8 cellular contexts compared by ENCODE assay signal in genomic region chr5:143054480-143054941, GRCh38.
A peak's percentile ranks its signal among the peaks of the same experiment; 100 is the strongest.
DNase-seq lines count a peak whose midpoint lies in the region; ATAC-seq and TF ChIP-seq lines count a peak whose summit lies in the region.

No MANE protein-coding gene starts in this region.

- no peak overlapping the region for H3K23ac ChIP-seq in mesenchymal stem cell (ENCODE audit: low read length in 2 of 2)

- H3K4me2 ChIP-seq in mesenchymal stem cell (ENCODE audit: low read length, poor library complexity, severe bottlenecking): no peak overlapping the region

- H4K8ac ChIP-seq in mesenchymal stem cell (ENCODE audit: low read length): no peak overlapping the region

- TF ChIP-seq CTCF in adrenal gland (IDR thresholded peaks at IDR 0.05): no peak

- H3K27ac ChIP-seq in SJSA1: peak overlapping the region; percentile 73; the same call in 1 of the 2 replicates
- peak overlapping the region; percentile 0 for H3K27ac ChIP-seq in mesenchymal stem cell (ENCODE audit: low read length, poor library complexity, severe bottlenecking)
- no peak overlapping the region for H3K27ac ChIP-seq in adrenal gland

- no peak overlapping the region for H2BK15ac ChIP-seq in mesenchymal stem cell (ENCODE audit: low read depth, poor library complexity, severe bottlenecking)

- no peak overlapping the region for H3K14ac ChIP-seq in mesenchymal stem cell (ENCODE audit: low read length in 2 of 2)

- peaks cover 24% of the 10 kb centered on the region for H3K36me3 Mint-ChIP-seq in activated naive CD4-positive, alpha-beta T cell treated with anti-CD3 and anti-CD28 coated beads for 36 hours (ENCODE audit: low read depth)

- peaks cover 8% of the 10 kb centered on the region for H3K36me3 ChIP-seq in SJSA1
- H3K36me3 ChIP-seq in mesenchymal stem cell (ENCODE audit: control insufficient read depth in 1 of 2, insufficient read depth in 2 of 2, low read depth in 1 of 2, low read length in 2 of 2): no peaks in the 10 kb centered on the region
- no peaks in the 10 kb centered on the region for H3K36me3 ChIP-seq in adrenal gland (replicated peaks in 1 of 2)

- H2BK12ac ChIP-seq in mesenchymal stem cell (ENCODE audit: low read length in 2 of 2): no peak overlapping the region

- CTCF ChIA-PET in activated naive CD4-positive, alpha-beta T cell treated with anti-CD3 and anti-CD28 coated beads for 36 hours (lab: Charles Lee): interaction anchor here (0.9 to 1.2 kb wide), 3 partner anchors 24 to 350 kb away, joined by 3 to 6 read pairs (median 3); no protein-coding TSS in a partner anchor

- ATAC-seq in HG02840 (IDR thresholded peaks at IDR 0.05; ENCODE audit: low FRiP score, unreplicated experiment): peak; percentile 43

- 75% methylated on average over 4 of the region's 5 CpGs for WGBS in mesenchymal stem cell
- WGBS in adrenal gland, 4 donors: 44 to 55% (median 47%) methylated on average over 5 of the region's 5 CpGs

- no peak overlapping the region for H2AFZ ChIP-seq in mesenchymal stem cell (ENCODE audit: low read depth, low read length)

- H4K91ac ChIP-seq in mesenchymal stem cell (ENCODE audit: low read length): no peak overlapping the region

- no peaks in the 10 kb centered on the region for H3K27me3 ChIP-seq in SJSA1 (replicated peaks)
- no peaks in the 10 kb centered on the region for H3K27me3 ChIP-seq in mesenchymal stem cell (ENCODE audit: control insufficient read depth in 1 of 2, insufficient read depth in 1 of 2, low read length in 2 of 2)
- no peaks in the 10 kb centered on the region for H3K27me3 ChIP-seq in adrenal gland

- H3K27ac Mint-ChIP-seq in activated naive CD4-positive, alpha-beta T cell treated with anti-CD3 and anti-CD28 coated beads for 36 hours: peak overlapping the region; percentile 92

- H3K9ac ChIP-seq in mesenchymal stem cell (ENCODE audit: low read length): no peak overlapping the region

- H3K79me1 ChIP-seq in mesenchymal stem cell (replicated peaks; ENCODE audit: low read length, poor library complexity, severe bottlenecking): peaks cover 3% of the 10 kb centered on the region

- TF ChIP-seq POLR2A in adrenal gland (IDR thresholded peaks at IDR 0.05): no peak

- H3K18ac ChIP-seq in mesenchymal stem cell (ENCODE audit: low read depth in 1 of 2, low read length in 2 of 2): no peak overlapping the region

- H3K9me3 Mint-ChIP-seq in activated naive CD4-positive, alpha-beta T cell treated with anti-CD3 and anti-CD28 coated beads for 36 hours: no peaks in the 10 kb centered on the region

- H2AK5ac ChIP-seq in mesenchymal stem cell (ENCODE audit: low read length, severe bottlenecking): no peak overlapping the region

- intact Hi-C loops in activated naive CD4-positive, alpha-beta T cell treated with anti-CD3 and anti-CD28 coated beads for 36 hours (cut with micrococcal nuclease): loop anchor here (1.0 to 10.0 kb wide), 4 partner anchors 168 to 1136 kb away; partner anchors contain the start of gene GNPDA1
- intact Hi-C loops in adrenal gland (cut with DNase I): no loop called here

- H2BK120ac ChIP-seq in mesenchymal stem cell (ENCODE audit: low read depth, low read length): no peak overlapping the region

- no peaks in the 10 kb centered on the region for H3K9me3 ChIP-seq in SJSA1 (replicated peaks)
- H3K9me3 ChIP-seq in mesenchymal stem cell (ENCODE audit: control insufficient read depth, low read length): no peaks in the 10 kb centered on the region
- H3K9me3 ChIP-seq in adrenal gland (replicated peaks in 1 of 3): no peaks in the 10 kb centered on the region

- H3K27me3 Mint-ChIP-seq in activated naive CD4-positive, alpha-beta T cell treated with anti-CD3 and anti-CD28 coated beads for 36 hours (ENCODE audit: low read depth): no peaks in the 10 kb centered on the region

- no peak overlapping the region for H3K4ac ChIP-seq in mesenchymal stem cell (ENCODE audit: low read depth in 1 of 2, low read length in 2 of 2)

- peak overlapping the region; percentile 41 for H3K4me3 Mint-ChIP-seq in activated naive CD4-positive, alpha-beta T cell treated with anti-CD3 and anti-CD28 coated beads for 36 hours

- H3K4me3 ChIP-seq in SJSA1 (no peak overlapping the region), mesenchymal stem cell (ENCODE audit: insufficient read depth in 1 of 2, low read depth in 1 of 2, low read length in 2 of 2) (peak overlapping the region in 1 of 2 experiments; percentile 1), adrenal gland (no peak overlapping the region)

- no peak overlapping the region for H2BK5ac ChIP-seq in mesenchymal stem cell (ENCODE audit: low read depth, low read length, poor library complexity, severe bottlenecking)

- peaks cover 84% of the 10 kb centered on the region for H3K4me1 Mint-ChIP-seq in activated naive CD4-positive, alpha-beta T cell treated with anti-CD3 and anti-CD28 coated beads for 36 hours (ENCODE audit: low read depth)

- H3K4me1 ChIP-seq in SJSA1 (replicated peaks): peaks cover 46% of the 10 kb centered on the region
- peaks cover 3% of the 10 kb centered on the region for H3K4me1 ChIP-seq in mesenchymal stem cell (ENCODE audit: control insufficient read depth, insufficient read depth, low read depth, low read length)
- peaks cover 4 to 15% of the 10 kb centered on the region in 2 donors for H3K4me1 ChIP-seq in adrenal gland (replicated peaks in 1 of 2)

- DNase-seq in activated naive CD4-positive, alpha-beta T cell treated with anti-CD3 and anti-CD28 coated beads for 36 hours: peak; percentile 58
- DNase-seq in activated naive CD4-positive, alpha-beta T cell (lab: John Stamatoyannopoulos, UW): no peak
- DNase-seq in SJSA1 (ENCODE audit: low read depth in 1 of 2, low spot score in 2 of 2): no peak
- DNase-seq in mesenchymal stem cell: no peak
- no peak for DNase-seq in 8988T
- no peak for DNase-seq in retina
- no peak for DNase-seq in adrenal gland

Comparison
In these comparisons a context has a peak if more than half of its experiments do, and no peak if none do; other contexts are left out.
1. H3K27ac ChIP-seq: peak in SJSA1 (single experiment) and mesenchymal stem cell (single experiment); none in adrenal gland (0 of 5).